ENCODE assay signal across 21 cellular contexts in the genomic region with DNA sequence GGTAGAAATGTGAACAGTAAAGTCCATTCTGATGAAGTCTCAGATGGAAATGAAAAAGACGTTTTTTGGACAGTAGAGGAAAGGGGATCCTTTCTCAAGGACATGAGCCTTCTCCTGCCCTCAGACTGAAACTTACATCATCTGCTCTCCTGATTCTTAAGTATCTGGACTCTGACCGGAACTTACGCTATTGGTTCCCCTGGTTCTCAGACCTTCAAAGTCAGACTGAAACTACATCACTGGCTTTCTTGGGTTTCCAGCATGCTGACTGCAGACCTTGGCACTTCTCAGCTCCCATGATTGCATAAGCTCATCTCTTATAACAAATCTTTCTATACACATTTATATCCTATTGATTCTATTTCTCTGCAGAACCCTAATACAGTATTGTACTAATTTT.
A peak's percentile ranks its signal among the peaks of the same experiment; 100 is the strongest.
DNase-seq lines count a peak whose midpoint lies in the region; ATAC-seq and TF ChIP-seq lines count a peak whose summit lies in the region.
"Had no signal": no experiment of that assay in that cellular context is flagged by ENCODE, and none has a peak within 500 bp of the region (broad histone marks: within the 10 kb centered on the region; RNA-seq: fewer than 3 reads in every experiment).

No MANE protein-coding gene starts in this region.

- H3K4me3 ChIP-seq in OCI-LY3 (ENCODE audit: low read length) = no peak overlapping the region
- H3K4me3 ChIP-seq: Peyer's patch, tibial artery had no signal

- no peaks in the 10 kb centered on the region for H3K79me2 ChIP-seq in OCI-LY3 (ENCODE audit: low read length)

- no peak overlapping the region for H3K27ac ChIP-seq in OCI-LY3 (ENCODE audit: low read length)
- H3K27ac ChIP-seq: Peyer's patch, tibial artery had no signal

- no peaks in the 10 kb centered on the region for H3K9me3 ChIP-seq in OCI-LY3 (ENCODE audit: insufficient read depth, low read length)
- H3K9me3 ChIP-seq: Peyer's patch had no signal

- TF ChIP-seq CTCF in OCI-LY3 (IDR thresholded peaks at IDR 0.05; ENCODE audit: low read depth, low read length) = no peak

- H3K36me3 ChIP-seq in OCI-LY3 (replicated peaks; ENCODE audit: low read depth, low read length) = no peaks in the 10 kb centered on the region
- H3K36me3 ChIP-seq: Peyer's patch, tibial artery had no signal

- ATAC-seq in GM18858 (IDR thresholded peaks at IDR 0.05; ENCODE audit: unreplicated experiment) = peak; percentile 44
- peak; percentile 89 for ATAC-seq in GM21390 (IDR thresholded peaks at IDR 0.05; ENCODE audit: unreplicated experiment)
- ATAC-seq in HG02943 (IDR thresholded peaks at IDR 0.05; ENCODE audit: low read depth, unreplicated experiment) = peak; percentile 81
- ATAC-seq: T-helper 17 cell had no signal

- H3K4me1 ChIP-seq in OCI-LY3 (ENCODE audit: low read length) = peaks cover 16% of the 10 kb centered on the region
- H3K4me1 ChIP-seq: Peyer's patch, tibial artery had no signal

- H3K27me3 ChIP-seq in OCI-LY3 (ENCODE audit: low read depth, low read length) = no peaks in the 10 kb centered on the region
- H3K27me3 ChIP-seq: Peyer's patch, tibial artery had no signal

- no peak overlapping the region for H2AFZ ChIP-seq in OCI-LY3 (ENCODE audit: low read depth, low read length)

- no peaks in the 10 kb centered on the region for H4K20me1 ChIP-seq in OCI-LY3 (ENCODE audit: insufficient read depth, low read length)

- peak overlapping the region; percentile 14; the same call in 1 of the 2 replicates for H3K4me2 ChIP-seq in OCI-LY3 (ENCODE audit: low read length)

- H3K9ac ChIP-seq in OCI-LY3 (ENCODE audit: low read length) = no peak overlapping the region

- no peak for DNase-seq in NCI-H1105 (lab: John Stamatoyannopoulos, UW)
- no peak for DNase-seq in midbrain (lab: John Stamatoyannopoulos, UW)
- DNase-seq in CD1c-positive myeloid dendritic cell (ENCODE audit: extremely low spot score) = no peak
- DNase-seq: activated CD4-positive, alpha-beta memory T cell treated with anti-CD3 and anti-CD28 coated beads, Interleukin-2, amount 10 ng/mL, durations not matched to agents 7 days and 5 days; activated T-cell treated with anti-CD3 and anti-CD28 coated beads, Interleukin-2, amount 50 U/mL, for 1 hour; AML-193; DND-41; effector memory CD4-positive, alpha-beta T cell; KBM-7; NCI-H187; NCI-H2227 treated with DMSO at 0.1 percent for 48 hours; nephron progenitor cell; Peyer's patch; stimulated activated CD4-positive, alpha-beta T cell treated with anti-CD3 and anti-CD28 coated beads, Interleukin-1b, Interleukin-23, amount 100 ng/mL, for 48 hours; stimulated activated naive CD4-positive, alpha-beta T cell treated with Interleukin-2 at 50 U/mL for 16 hours; T-helper 17 cell; tibial artery had no signal
